ENCODE assay signal across 8 cellular contexts in the genomic region with DNA sequence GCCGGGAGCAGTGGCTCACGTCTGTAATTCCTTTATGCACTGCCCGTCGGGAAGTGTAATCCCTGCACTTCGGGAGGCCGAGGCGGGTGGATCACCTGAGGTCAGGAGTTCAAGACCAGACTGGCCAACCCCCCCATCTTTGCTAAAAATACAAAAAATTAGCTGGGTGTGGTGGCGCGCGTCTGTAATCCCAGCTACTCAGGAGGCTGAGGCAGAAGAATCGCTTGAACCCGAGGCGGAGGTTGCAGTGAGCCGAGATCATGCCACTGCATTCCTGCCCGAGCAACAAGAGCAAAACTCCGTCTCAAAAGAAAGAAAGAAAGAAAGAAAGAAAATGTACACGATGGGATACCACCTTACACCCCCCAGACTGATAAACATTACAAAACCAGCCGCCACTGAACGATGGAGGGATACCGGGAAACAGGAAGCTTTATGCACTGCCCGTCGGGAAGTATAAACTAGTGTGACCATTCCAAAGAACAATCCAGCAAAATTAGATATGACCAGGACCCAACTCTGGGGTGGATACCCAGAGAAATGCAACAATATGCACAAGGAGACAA. TPM values are rescaled to one million over a fixed set of nuclear protein-coding genes. Genes with fewer than 3 reads are reported as not detected.
DNase-seq lines count a peak whose midpoint lies in the region; ATAC-seq, FAIRE-seq and TF ChIP-seq lines count a peak whose summit lies in the region.

No MANE protein-coding gene starts in this region.

- no peak for FAIRE-seq in H1 (lab: Jason Lieb, UNC)

- no peak for TF ChIP-seq POLR2A in H1 (IDR thresholded peaks at IDR 0.05; ENCODE audit: control extremely low read depth in 1 of 2, low read depth in 2 of 2, low read length in 2 of 2)

- CTCF ChIA-PET in OCI-LY7 (lab: Charles Lee; ENCODE audit: unreplicated experiment), result no interaction called here
- CTCF ChIA-PET in H1 (lab: Charles Lee; ENCODE audit: partially characterized antibody), result interaction anchor here (0.5 to 15.9 kb wide), 16 partner anchors 5 to 176 kb away, joined by 3 to 214 read pairs (median 5); a partner anchor contains a TSS

- H2AFZ ChIP-seq in OCI-LY7 (ENCODE audit: low read length) (peak overlapping the region; percentile 98; the same call in 1 of the 2 replicates), H1 (ENCODE audit: low read length) (no peak overlapping the region), neural progenitor cell (replicated peaks) (no peak overlapping the region)

- H3K4me2 ChIP-seq in BLaER1 treated with 17β-estradiol and CSF1 and Interleukin-3, amounts not matched to agents 10 nM and 100 nM, result peak overlapping the region; percentile 76 to 97 (median 91)
- H3K4me2 ChIP-seq in OCI-LY7 (ENCODE audit: low read length), result peak overlapping the region; percentile 81
- H3K4me2 ChIP-seq in H1 (ENCODE audit: insufficient read depth in 1 of 2, low read depth in 2 of 2, low read length in 2 of 2), result peak overlapping the region; percentile 75 to 87
- H3K4me2 ChIP-seq in neural progenitor cell, result peak overlapping the region; percentile 85

- no peak overlapping the region for H3K23ac ChIP-seq in H1 (ENCODE audit: insufficient read length)

- H3K18ac ChIP-seq in H1 (ENCODE audit: extremely low read depth, low read length), result no peak overlapping the region

- peak overlapping the region; percentile 18 for H4K91ac ChIP-seq in H1 (replicated peaks; ENCODE audit: insufficient read length, low read length)

- no peaks in the 10 kb centered on the region for H3K9me3 Mint-ChIP-seq in neural progenitor cell

- TF ChIP-seq CTCF in OCI-LY7 (conservative IDR thresholded peaks at IDR 0.05; ENCODE audit: low read length) (no peak), H1 (IDR thresholded peaks at IDR 0.05; ENCODE audit: control extremely low read depth in 1 of 3, insufficient read depth in 1 of 3, low read depth in 1 of 3, low read length in 3 of 3) (no peak), neural progenitor cell (IDR thresholded peaks at IDR 0.05) (no peak)

- no peak overlapping the region for H2BK5ac ChIP-seq in H1 (ENCODE audit: low read depth, low read length)

- peaks cover 11% of the 10 kb centered on the region for H3K36me3 Mint-ChIP-seq in neural progenitor cell

- no peak for DNase-seq in OCI-LY7 (ENCODE audit: low spot score)
- no peak for DNase-seq in H1 (ENCODE audit: low read depth in 1 of 2, low spot score in 2 of 2)
- no peak for DNase-seq in neural progenitor cell (ENCODE audit: low spot score)
- no peak for DNase-seq in hippocampal formation (lab: John Stamatoyannopoulos, UW)
- DNase-seq in OCI-M2 (lab: John Stamatoyannopoulos, UW; ENCODE audit: unreplicated experiment), result no peak

- POLR2A ChIA-PET in OCI-LY7 (lab: Charles Lee) (no interaction called here), H1 (lab: Charles Lee; ENCODE audit: partially characterized antibody) (interaction anchor here (0.7 to 3.8 kb wide), 20 partner anchors 10 to 267 kb away, joined by 3 to 30 read pairs (median 4); a partner anchor contains a TSS)

- H2BK12ac ChIP-seq in H1 (ENCODE audit: low read depth, low read length), result no peak overlapping the region; the same call in 1 of the 2 replicates

- H3K9me2 ChIP-seq in OCI-LY7 (ENCODE audit: insufficient read depth, low read length), result no peaks in the 10 kb centered on the region

- 39% methylated on average over 22 of the region's 22 CpGs; no CpG with 5 or more reads in 1 of the 2 experiments for WGBS in H1 (ENCODE audit: extremely low coverage in 1 of 2, insufficient coverage in 1 of 2, insufficient read length in 1 of 2, insufficient replicate concordance in 2 of 2, low coverage in 1 of 2, low lambda C conversion rate in 2 of 2, missing lambda C conversion rate in 1 of 2), 2 experiments

- H3K56ac ChIP-seq in H1 (replicated peaks; ENCODE audit: insufficient read length, low read depth, low read length), result no peak overlapping the region

- peak overlapping the region; percentile 82 to 100 (median 88) for H3K4me3 ChIP-seq in BLaER1 treated with 17β-estradiol and CSF1 and Interleukin-3, amounts not matched to agents 10 nM and 100 nM
- H3K4me3 ChIP-seq in OCI-LY7 (ENCODE audit: low read depth, low read length, poor library complexity, severe bottlenecking), result peak overlapping the region; percentile 86
- peak overlapping the region; percentile 76 to 99 (median 80); a peak in 7 of 8 replicates for H3K4me3 ChIP-seq in H1 (ENCODE audit: extremely low read depth in 1 of 4, insufficient read depth in 2 of 4, low read depth in 3 of 4, low read length in 4 of 4)
- peak overlapping the region; percentile 75 for H3K4me3 ChIP-seq in neural progenitor cell

- peaks cover 10 to 51% (median 44%) of the 10 kb centered on the region in 11 experiments; a peak in 18 of 22 replicates for H4K20me1 ChIP-seq in BLaER1 treated with 17β-estradiol and CSF1 and Interleukin-3, amounts not matched to agents 10 nM and 100 nM
- no peaks in the 10 kb centered on the region for H4K20me1 ChIP-seq in OCI-LY7 (ENCODE audit: insufficient read depth, low read length)
- peaks cover 8 to 11% of the 10 kb centered on the region in 2 experiments for H4K20me1 ChIP-seq in H1 (replicated peaks in 1 of 2; ENCODE audit: control insufficient read depth in 1 of 2, insufficient read depth in 2 of 2, low read length in 2 of 2)
- peaks cover 47% of the 10 kb centered on the region for H4K20me1 ChIP-seq in neural progenitor cell (ENCODE audit: low read depth)

- peak overlapping the region; percentile 90 for H3K27ac Mint-ChIP-seq in neural progenitor cell

- ATAC-seq in GM21825 (IDR thresholded peaks at IDR 0.05; ENCODE audit: unreplicated experiment), result no peak
- ATAC-seq in HG02798 (IDR thresholded peaks at IDR 0.05; ENCODE audit: poor library complexity, unreplicated experiment), result no peak

- H3K14ac ChIP-seq in H1 (ENCODE audit: insufficient read length), result no peak overlapping the region

- peak overlapping the region; percentile 97 for H3K4me3 Mint-ChIP-seq in neural progenitor cell

- H3K79me2 ChIP-seq in OCI-LY7 (ENCODE audit: insufficient read depth, low read depth, low read length), result peaks cover 23% of the 10 kb centered on the region; the same call in 1 of the 2 replicates
- peaks cover 7 to 52% of the 10 kb centered on the region in 2 experiments; a peak in 3 of 4 replicates for H3K79me2 ChIP-seq in H1 (ENCODE audit: control insufficient read depth in 1 of 2, insufficient read depth in 2 of 2, low read length in 2 of 2)
- peaks cover 59% of the 10 kb centered on the region for H3K79me2 ChIP-seq in neural progenitor cell (ENCODE audit: low read depth)

- H3K4me1 Mint-ChIP-seq in neural progenitor cell, result peaks cover 20% of the 10 kb centered on the region

- no peaks in the 10 kb centered on the region for H3K27me3 ChIP-seq in BLaER1 treated with 17β-estradiol and CSF1 and Interleukin-3, amounts not matched to agents 10 nM and 100 nM
- H3K27me3 ChIP-seq in H1 (replicated peaks in 1 of 4; ENCODE audit: control insufficient read depth in 3 of 4, extremely low read depth in 1 of 4, insufficient read depth in 3 of 4, low read length in 3 of 4) (no peaks in the 10 kb centered on the region), neural progenitor cell (no peaks in the 10 kb centered on the region)

- peaks cover 13 to 43% (median 36%) of the 10 kb centered on the region in 11 experiments for H3K36me3 ChIP-seq in BLaER1 treated with 17β-estradiol and CSF1 and Interleukin-3, amounts not matched to agents 10 nM and 100 nM
- peaks cover 25% of the 10 kb centered on the region; the same call in 1 of the 2 replicates for H3K36me3 ChIP-seq in OCI-LY7 (ENCODE audit: insufficient read depth, low read length)
- peaks cover 11 to 24% (median 20%) of the 10 kb centered on the region in 4 experiments; a peak in 7 of 8 replicates for H3K36me3 ChIP-seq in H1 (ENCODE audit: control insufficient read depth in 2 of 4, insufficient read depth in 4 of 4, low read length in 3 of 4)
- H3K36me3 ChIP-seq in neural progenitor cell, result no peaks in the 10 kb centered on the region

- peak overlapping the region; percentile 81; the same call in 1 of the 2 replicates for H4K8ac ChIP-seq in H1 (ENCODE audit: extremely low read depth, insufficient read depth, low read length)

- no peak overlapping the region for H3K4ac ChIP-seq in H1 (replicated peaks; ENCODE audit: insufficient read length, low read depth, low read length)

- no peak overlapping the region for H2AK5ac ChIP-seq in H1 (ENCODE audit: low read depth, low read length)

- no peak for TF ChIP-seq RAD21 in H1 (IDR thresholded peaks at IDR 0.05 in 1 of 2, conservative IDR thresholded peaks at IDR 0.05 in 1 of 2; ENCODE audit: low read depth in 2 of 2, low read length in 2 of 2)

- H3F3A ChIP-seq in neural progenitor cell (ENCODE audit: low read depth), result peaks cover 17% of the 10 kb centered on the region

- no peak overlapping the region for H2BK120ac ChIP-seq in H1 (replicated peaks; ENCODE audit: low read depth, low read length)

- no peak overlapping the region for H4K5ac ChIP-seq in H1 (ENCODE audit: insufficient read length, low read depth, low read length)

- no peak overlapping the region for H2BK20ac ChIP-seq in H1 (ENCODE audit: low read length)

- peaks cover 22 to 61% (median 42%) of the 10 kb centered on the region in 10 experiments for H3K4me1 ChIP-seq in BLaER1 treated with 17β-estradiol and CSF1 and Interleukin-3, amounts not matched to agents 10 nM and 100 nM
- H3K4me1 ChIP-seq in OCI-LY7 (ENCODE audit: insufficient read depth, low read length, poor library complexity, severe bottlenecking) (peaks cover 16% of the 10 kb centered on the region), H1 (replicated peaks in 1 of 4; ENCODE audit: control insufficient read depth in 3 of 4, insufficient read depth in 4 of 4, low read length in 3 of 4) (no peaks in the 10 kb centered on the region), neural progenitor cell (peaks cover 18% of the 10 kb centered on the region)

- TF ChIP-seq EP300 in H1 (IDR thresholded peaks at IDR 0.05; ENCODE audit: borderline replicate concordance in 1 of 2, low read depth in 2 of 2, low read length in 2 of 2), result no peak

- peaks cover 6% of the 10 kb centered on the region; the same call in 1 of the 2 replicates for H3K79me1 ChIP-seq in H1 (ENCODE audit: low read depth, low read length)

- peaks cover 2% of the 10 kb centered on the region for H3K27me3 Mint-ChIP-seq in neural progenitor cell (ENCODE audit: insufficient read depth, low read depth)

- no TSS peak for BruUV-seq in OCI-LY7 (replicated peaks; lab: Mats Ljungman, UMichigan)

- H3K27ac ChIP-seq in BLaER1 treated with 17β-estradiol and CSF1 and Interleukin-3, amounts not matched to agents 10 nM and 100 nM, result peak overlapping the region in 8 of 11 experiments; percentile 18 to 94 (median 84); a peak in 11 of 22 replicates
- H3K27ac ChIP-seq in OCI-LY7 (ENCODE audit: low read depth, low read length, poor library complexity, severe bottlenecking), result peak overlapping the region; percentile 66
- H3K27ac ChIP-seq in H1 (ENCODE audit: low read depth, low read length), result no peak overlapping the region
- H3K27ac ChIP-seq in neural progenitor cell, result no peak overlapping the region

- H3K9me3 ChIP-seq in BLaER1 treated with 17β-estradiol and CSF1 and Interleukin-3, amounts not matched to agents 10 nM and 100 nM (replicated peaks in 1 of 11), result no peaks in the 10 kb centered on the region
- H3K9me3 ChIP-seq in OCI-LY7 (ENCODE audit: low read length) (no peaks in the 10 kb centered on the region), H1 (ENCODE audit: insufficient read depth in 2 of 2, low read depth in 1 of 2, low read length in 1 of 2) (no peaks in the 10 kb centered on the region), neural progenitor cell (ENCODE audit: low read depth) (no peaks in the 10 kb centered on the region)

- intact Hi-C loops in OCI-LY7 (cut with micrococcal nuclease; ENCODE audit: unreplicated experiment), result loop anchor here (2.0 kb wide), 1 partner anchor 99 kb away; no protein-coding TSS in a partner anchor

- H3K9ac ChIP-seq in BLaER1 treated with 17β-estradiol and CSF1 and Interleukin-3, amounts not matched to agents 10 nM and 100 nM, result peak overlapping the region; percentile 85 to 96 (median 89)
- H3K9ac ChIP-seq in H1 (replicated peaks in 1 of 4; ENCODE audit: extremely low read depth in 1 of 4, low read depth in 3 of 4, low read length in 3 of 4) (peak overlapping the region in 3 of 4 experiments; percentile 0 to 75 (median 29); a peak in 4 of 7 replicates), neural progenitor cell (peak overlapping the region; percentile 68)

- H3K23me2 ChIP-seq in H1 (ENCODE audit: low read depth, low read length), result peaks cover 2% of the 10 kb centered on the region; the same call in 1 of the 2 replicates

- no peak overlapping the region for H2BK15ac ChIP-seq in H1 (ENCODE audit: low read length)

RNA-seq across cellular contexts. Expression of a gene that starts 1.1 kb away (rescaled TPM):
- total RNA-seq in OCI-LY7 (2014; rRNA removed; shearing (Covaris generic)), result 39.3 and 46.6 TPM in 2 replicates
- total RNA-seq in OCI-LY7 (2022) (74.7 and 80.5 TPM in 2 replicates), neural progenitor cell (ENCODE audit: low replicate concordance) (66.6 and 110 TPM in 2 replicates)
- 84.8 and 97.7 TPM in 2 replicates for total RNA-seq in H1 (2021; fragmentation: NEBNext Ultra II Directional; extraction: Animal tissue kit (Norgen Biotek cat#: 25700))
- 47.9 and 99.4 TPM in 2 replicates for polyA plus RNA-seq in H1 (2011; rRNA removed)
- polyA plus RNA-seq in H1 (2011; cell fraction: cytosol; rRNA removed), result 76.0 TPM
- 316 TPM for polyA plus RNA-seq in H1 (2011; cell fraction: nucleus; rRNA removed)
- polyA plus RNA-seq in H1 (2012, experiment 1 of 2), result 74.1 to 103 TPM (median 94.9 TPM) in 4 replicates
- polyA plus RNA-seq in H1 (2012, experiment 2 of 2), result 58.2 TPM
- 46.2 TPM for polyA plus RNA-seq in H1 (2013, experiment 1 of 2)
- 40.9 TPM for polyA plus RNA-seq in H1 (2013, experiment 2 of 2)
- 60.8 and 99.4 TPM in 2 replicates for polyA minus RNA-seq in H1 (2011; rRNA and poly(A)+ RNA removed)
- 44.9 TPM for polyA minus RNA-seq in H1 (2011; cell fraction: cytosol; rRNA and poly(A)+ RNA removed)
- 124 TPM for polyA minus RNA-seq in H1 (2011; cell fraction: nucleus; rRNA and poly(A)+ RNA removed)

RNA-seq across cellular contexts. Expression of a gene that starts 46.6 kb away (rescaled TPM):
- not detected in 2 replicates for total RNA-seq in OCI-LY7 (2014; rRNA removed; shearing (Covaris generic))
- total RNA-seq in OCI-LY7 (2022) (not detected in 2 replicates), neural progenitor cell (ENCODE audit: low replicate concordance) (7.9 and 18.6 TPM in 2 replicates)
- total RNA-seq in H1 (2021; fragmentation: NEBNext Ultra II Directional; extraction: Animal tissue kit (Norgen Biotek cat#: 25700)), result 148 and 154 TPM in 2 replicates
- polyA plus RNA-seq in H1 (2011; rRNA removed), result 133 and 189 TPM in 2 replicates
- polyA plus RNA-seq in H1 (2011; cell fraction: cytosol; rRNA removed), result 182 TPM
- polyA plus RNA-seq in H1 (2011; cell fraction: nucleus; rRNA removed), result 122 TPM
- polyA plus RNA-seq in H1 (2012, experiment 1 of 2), result 124 to 162 TPM (median 153 TPM) in 4 replicates
- 151 TPM for polyA plus RNA-seq in H1 (2012, experiment 2 of 2)
- polyA plus RNA-seq in H1 (2013, experiment 1 of 2), result 89.5 TPM
- polyA plus RNA-seq in H1 (2013, experiment 2 of 2), result 85.7 TPM
- 110 and 121 TPM in 2 replicates for polyA minus RNA-seq in H1 (2011; rRNA and poly(A)+ RNA removed)
- 106 TPM for polyA minus RNA-seq in H1 (2011; cell fraction: cytosol; rRNA and poly(A)+ RNA removed)
- polyA minus RNA-seq in H1 (2011; cell fraction: nucleus; rRNA and poly(A)+ RNA removed), result 60.1 TPM

Comparison
In these comparisons a context has a peak if more than half of its experiments do, and no peak if none do; other contexts are left out.
1. H3K27ac ChIP-seq: peak in BLaER1 treated with 17β-estradiol and CSF1 and Interleukin-3, amounts not matched to agents 10 nM and 100 nM (8 of 11) and OCI-LY7 (single experiment); none in H1 (single experiment) and neural progenitor cell (single experiment).
2. H3K9ac ChIP-seq: peak in every context shown above with its lines; median percentile 89 in BLaER1 treated with 17β-estradiol and CSF1 and Interleukin-3, amounts not matched to agents 10 nM and 100 nM; 68 in neural progenitor cell; 29 in H1.
3. Peak in every context shown above with its lines, with median percentiles within 50 percentile points of each other: H3K4me2 ChIP-seq and H3K4me3 ChIP-seq.